ENCODE assay signal across 12 cellular contexts in the genomic region with DNA sequence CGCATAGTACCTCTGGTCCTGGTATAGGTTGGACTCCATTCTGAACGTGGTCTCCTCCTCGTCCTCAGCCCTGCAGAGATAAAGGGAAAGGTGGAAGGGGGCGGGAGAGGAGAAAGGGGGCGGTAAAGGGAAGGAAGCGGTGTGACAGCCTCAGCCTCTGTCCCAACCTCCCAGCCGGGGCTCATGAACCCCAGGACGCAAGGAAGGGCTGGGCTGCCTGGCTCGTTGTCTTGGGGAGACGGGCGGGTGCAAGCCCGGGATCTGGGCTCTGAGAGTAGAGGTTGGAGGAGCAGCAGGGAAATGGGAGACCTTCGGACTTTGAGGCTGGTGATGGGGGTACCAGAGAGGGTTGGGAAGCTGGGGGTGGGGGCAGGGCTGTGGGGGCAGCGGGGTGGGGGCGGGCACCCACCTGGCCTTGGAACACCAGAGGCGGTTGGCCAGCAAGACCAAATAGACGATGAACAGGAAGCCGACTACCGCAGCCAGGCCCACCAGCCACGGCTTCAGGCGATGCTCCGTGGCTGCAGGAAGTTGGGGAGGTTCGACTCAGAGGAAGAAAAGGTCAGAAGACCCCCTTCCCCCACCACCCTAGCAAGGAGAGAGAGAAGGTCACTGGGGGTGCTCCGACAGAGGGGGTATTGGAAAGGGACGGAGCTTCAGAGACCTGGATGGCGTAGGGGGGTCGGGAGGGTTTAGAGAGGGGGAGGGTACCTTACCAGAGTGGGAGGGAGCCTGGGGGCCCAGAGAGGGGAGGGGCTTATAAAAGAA. TPM values are rescaled to one million over a fixed set of nuclear protein-coding genes. Genes with fewer than 3 reads are reported as not detected.
DNase-seq lines count a peak whose midpoint lies in the region; ATAC-seq lines count a peak whose summit lies in the region.
"Had no signal": no experiment of that assay in that cellular context is flagged by ENCODE, and none has a peak within 500 bp of the region (broad histone marks: within the 10 kb centered on the region; RNA-seq: fewer than 3 reads in every experiment).

No MANE protein-coding gene starts in this region.

- no peak overlapping the region for H3K14ac ChIP-seq in trophoblast cell (ENCODE audit: low read length)

- H3K79me2 ChIP-seq in trophoblast cell (ENCODE audit: control insufficient read depth, insufficient read depth, low read length, poor library complexity), result no peaks in the 10 kb centered on the region

- H2BK12ac ChIP-seq in trophoblast cell (ENCODE audit: low read length), result no peak overlapping the region

- no peak overlapping the region for H3K4me2 ChIP-seq in trophoblast cell (ENCODE audit: low read length)

- H3K27ac Mint-ChIP-seq in effector memory CD8-positive, alpha-beta T cell, result peak overlapping the region; percentile 71 to 72
- H3K27ac Mint-ChIP-seq in stimulated activated naive B cell treated with anti-CD40 and anti-IgM and Interleukin-4, amounts not matched to agents 10 μg/mL and 1 μg/mL and 100 μg/mL, for 72 hours, result no peak overlapping the region

- H3K27me3 ChIP-seq in trophoblast cell (ENCODE audit: insufficient read depth, low read length), result no peaks in the 10 kb centered on the region

- H3K4me1 Mint-ChIP-seq in effector memory CD8-positive, alpha-beta T cell (ENCODE audit: low read depth in 2 of 2), result peaks cover 13 to 17% of the 10 kb centered on the region in 2 donors
- peaks cover 17 to 24% of the 10 kb centered on the region in 2 donors for H3K4me1 Mint-ChIP-seq in stimulated activated naive B cell treated with anti-CD40 and anti-IgM and Interleukin-4, amounts not matched to agents 10 μg/mL and 1 μg/mL and 100 μg/mL, for 72 hours

- H3K36me3 ChIP-seq in trophoblast cell (ENCODE audit: control insufficient read depth in 1 of 2, insufficient read depth in 2 of 2, low read length in 2 of 2), result no peaks in the 10 kb centered on the region

- WGBS in trophoblast cell (ENCODE audit: extremely low coverage, insufficient coverage, insufficient read length), result no CpG with 5 or more reads among the region's 27 CpGs

- H3K27me3 Mint-ChIP-seq in effector memory CD8-positive, alpha-beta T cell, result no peaks in the 10 kb centered on the region
- H3K27me3 Mint-ChIP-seq in stimulated activated naive B cell treated with anti-CD40 and anti-IgM and Interleukin-4, amounts not matched to agents 10 μg/mL and 1 μg/mL and 100 μg/mL, for 72 hours, result peaks cover 15 to 25% of the 10 kb centered on the region in 2 donors

- H2BK5ac ChIP-seq in trophoblast cell (ENCODE audit: low read depth, low read length, poor library complexity), result no peak overlapping the region

- H3K9me3 ChIP-seq in trophoblast cell (ENCODE audit: insufficient read depth, low read depth, low read length), result peaks cover 20% of the 10 kb centered on the region

- no peak overlapping the region for H3K18ac ChIP-seq in trophoblast cell (ENCODE audit: low read length)

- no peak overlapping the region for H3K4ac ChIP-seq in trophoblast cell (ENCODE audit: low read depth, low read length)

- no peak overlapping the region for H3K9ac ChIP-seq in trophoblast cell (ENCODE audit: low read length)

- H3K9me3 Mint-ChIP-seq in effector memory CD8-positive, alpha-beta T cell, result no peaks in the 10 kb centered on the region
- H3K9me3 Mint-ChIP-seq in stimulated activated naive B cell treated with anti-CD40 and anti-IgM and Interleukin-4, amounts not matched to agents 10 μg/mL and 1 μg/mL and 100 μg/mL, for 72 hours, result peaks cover 2 to 4% of the 10 kb centered on the region in 2 donors

- H3K36me3 Mint-ChIP-seq in effector memory CD8-positive, alpha-beta T cell (ENCODE audit: insufficient read depth), result peaks cover 9% of the 10 kb centered on the region
- no peaks in the 10 kb centered on the region for H3K36me3 Mint-ChIP-seq in stimulated activated naive B cell treated with anti-CD40 and anti-IgM and Interleukin-4, amounts not matched to agents 10 μg/mL and 1 μg/mL and 100 μg/mL, for 72 hours

- H2AFZ ChIP-seq in trophoblast cell (ENCODE audit: insufficient read depth, low read length, poor library complexity), result no peak overlapping the region

- H4K91ac ChIP-seq in trophoblast cell (ENCODE audit: low read depth, low read length), result no peak overlapping the region

- peak overlapping the region; percentile 68 to 78 for H3K4me3 Mint-ChIP-seq in effector memory CD8-positive, alpha-beta T cell
- peak overlapping the region; percentile 62 to 65 for H3K4me3 Mint-ChIP-seq in stimulated activated naive B cell treated with anti-CD40 and anti-IgM and Interleukin-4, amounts not matched to agents 10 μg/mL and 1 μg/mL and 100 μg/mL, for 72 hours

- ATAC-seq in effector memory CD8-positive, alpha-beta T cell (replicated peaks), result peak; percentile 25
- peak in 1 of 2 donors; percentile 19 for ATAC-seq in stimulated activated naive B cell treated with anti-CD40 and anti-IgM and Interleukin-4, amounts not matched to agents 10 μg/mL and 1 μg/mL and 100 μg/mL, for 72 hours (replicated peaks)
- ATAC-seq in HG03378 (IDR thresholded peaks at IDR 0.05; ENCODE audit: unreplicated experiment), result no peak

- H2AK5ac ChIP-seq in trophoblast cell (ENCODE audit: low read length), result no peak overlapping the region

- no peak overlapping the region for H3K23ac ChIP-seq in trophoblast cell (ENCODE audit: low read length)

- no peaks in the 10 kb centered on the region for H3K4me1 ChIP-seq in trophoblast cell (ENCODE audit: control insufficient read depth in 1 of 2, insufficient read depth in 2 of 2, low read length in 2 of 2)

- H3K4me3 ChIP-seq in trophoblast cell (ENCODE audit: low read depth, low read length), result no peak overlapping the region
- H3K4me3 ChIP-seq: skin epidermis had no signal

- H3K27ac ChIP-seq in trophoblast cell (ENCODE audit: low read depth, low read length), result no peak overlapping the region

- no peak overlapping the region for H4K8ac ChIP-seq in trophoblast cell (ENCODE audit: low read depth, low read length)

- H4K12ac ChIP-seq in trophoblast cell (ENCODE audit: low read depth, low read length), result no peak overlapping the region

- peak; percentile 70 for DNase-seq in activated CD8-positive, alpha-beta memory T cell treated with anti-CD3 and anti-CD28 coated beads for 24 hours
- no peak for DNase-seq in activated CD8-positive, alpha-beta memory T cell treated with anti-CD3 and anti-CD28 coated beads, Interleukin-2, amount 50 U/mL, for 48 hours
- peak; percentile 55 for DNase-seq in NCI-H69 (lab: John Stamatoyannopoulos, UW)
- no peak for DNase-seq in effector memory CD8-positive, alpha-beta T cell
- DNase-seq in stimulated activated naive B cell treated with anti-CD40 and anti-IgM and Interleukin-4, amounts not matched to agents 10 μg/mL and 1 μg/mL and 100 μg/mL, for 72 hours, result no peak
- no peak for DNase-seq in trophoblast cell
- no peak for DNase-seq in SW 1271 (lab: John Stamatoyannopoulos, UW)
- DNase-seq: cortex of kidney, NCI-H446 treated with DMSO at 0.1 percent for 48 hours had no signal

- H2BK120ac ChIP-seq in trophoblast cell (ENCODE audit: insufficient read depth, low read length, poor library complexity), result no peak overlapping the region

- no peaks in the 10 kb centered on the region for H3K79me1 ChIP-seq in trophoblast cell (ENCODE audit: low read length)

RNA-seq across cellular contexts. Expression of a gene that starts 1.7 kb away (rescaled TPM):
- 0.39 and 0.47 TPM in 2 replicates for polyA plus RNA-seq in trophoblast cell (2013)

RNA-seq across cellular contexts. Expression of a gene that starts 4.6 kb away (rescaled TPM):
- not detected in 2 replicates for polyA plus RNA-seq in trophoblast cell (2013)
- polyA plus RNA-seq: AG04450 had no signal

RNA-seq across cellular contexts. Expression of a gene that starts 21.9 kb away (rescaled TPM):
- 5.3 and 5.8 TPM in 2 replicates for polyA plus RNA-seq in trophoblast cell (2013)

RNA-seq across cellular contexts. Expression of a gene that starts 27.5 kb away (rescaled TPM):
- 47.0 and 52.8 TPM in 2 replicates for polyA plus RNA-seq in trophoblast cell (2013)

Comparison
In these comparisons a context has a peak if more than half of its experiments do, and no peak if none do; other contexts are left out.
1. DNase-seq: peak in activated CD8-positive, alpha-beta memory T cell treated with anti-CD3 and anti-CD28 coated beads for 24 hours (single experiment) and NCI-H69 (single experiment); none in activated CD8-positive, alpha-beta memory T cell treated with anti-CD3 and anti-CD28 coated beads, Interleukin-2, amount 50 U/mL, for 48 hours (single experiment), effector memory CD8-positive, alpha-beta T cell (0 of 3), stimulated activated naive B cell treated with anti-CD40 and anti-IgM and Interleukin-4, amounts not matched to agents 10 μg/mL and 1 μg/mL and 100 μg/mL, for 72 hours (single experiment), trophoblast cell (0 of 2) and SW 1271 (0 of 2).